2 cellular contexts compared by ENCODE assay signal in genomic region chr7:84274029-84274638, GRCh38.
TF ChIP-seq lines count a peak whose summit lies in the region.

No MANE protein-coding gene starts in this region.

TF ChIP-seq in HepG2, 621 proteins besides CTCF, POLR2A, EP300 and RAD21 (continued from another document):
- TF ChIP-seq ZNF503 (CRISPR knock-in tag; IDR thresholded peaks at IDR 0.05) (no peak), ARHGAP35 (CRISPR knock-in tag; IDR thresholded peaks at IDR 0.05; ENCODE audit: borderline replicate concordance) (no peak), ZNF274 (CRISPR knock-in tag; IDR thresholded peaks at IDR 0.05) (no peak), ZNF800 (CRISPR knock-in tag; IDR thresholded peaks at IDR 0.05) (no peak), RNF2 (conservative IDR thresholded peaks at IDR 0.05; ENCODE audit: low read depth) (no peak), NFKBIZ (CRISPR knock-in tag; IDR thresholded peaks at IDR 0.05) (no peak), ZNF460 (CRISPR knock-in tag; IDR thresholded peaks at IDR 0.05; ENCODE audit: borderline replicate concordance) (no peak)

TF ChIP-seq in SK-N-SH treated with all-trans-retinoic acid at 6 μM for 48 hours, 23 proteins besides CTCF, POLR2A, EP300 and RAD21 (continued from another document):
- TF ChIP-seq TSHZ2 (CRISPR knock-in tag; IDR thresholded peaks at IDR 0.05) (no peak), BACH2 (CRISPR knock-in tag; IDR thresholded peaks at IDR 0.05; ENCODE audit: borderline replicate concordance) (no peak), ESRRG (CRISPR knock-in tag; IDR thresholded peaks at IDR 0.05) (peak; percentile 45; the same call in 1 of the 2 replicates), ZNF70 (CRISPR knock-in tag; IDR thresholded peaks at IDR 0.05) (no peak), ZFP30 (CRISPR knock-in tag; IDR thresholded peaks at IDR 0.05) (no peak)
